27 cellular contexts compared by ENCODE assay signal in the genomic region with DNA sequence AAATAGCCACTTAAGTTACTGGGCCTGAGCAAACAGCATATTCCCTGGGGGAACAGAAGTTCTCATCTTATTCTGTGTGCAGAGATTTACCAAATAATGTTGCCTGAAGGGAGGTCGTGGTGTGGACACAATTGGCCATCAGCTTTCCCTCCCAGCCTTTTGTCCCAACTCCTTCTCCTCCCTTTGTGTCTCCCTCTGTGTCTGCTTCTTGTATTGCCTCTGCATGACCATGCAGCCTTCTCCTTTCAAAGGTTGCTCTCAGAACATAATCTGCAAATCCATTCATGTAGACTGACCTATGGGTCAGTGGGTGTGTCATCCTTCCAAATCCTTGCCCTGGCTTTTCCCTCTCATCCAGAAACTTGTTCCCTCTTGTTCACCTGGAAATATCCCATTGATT.
DNase-seq lines count a peak whose midpoint lies in the region; FAIRE-seq and TF ChIP-seq lines count a peak whose summit lies in the region.
"Had no signal": no experiment of that assay in that cellular context is flagged by ENCODE, and none has a peak within 500 bp of the region (broad histone marks: within the 10 kb centered on the region; RNA-seq: fewer than 3 reads in every experiment).

No MANE protein-coding gene starts in this region.

- H3K36me3 ChIP-seq in kidney (ENCODE audit: control insufficient read depth in 1 of 2, insufficient read depth in 2 of 2, low read length in 2 of 2), result no peaks in the 10 kb centered on the region
- H3K36me3 ChIP-seq: adrenal gland, lower lobe of right lung, SJCRH30 had no signal

- peaks cover 48 to 50% of the 10 kb centered on the region in 2 donors for H3K4me1 Mint-ChIP-seq in immature natural killer cell
- H3K4me1 Mint-ChIP-seq: activated CD4-positive, alpha-beta T cell treated with anti-CD3 and anti-CD28 coated beads for 36 hours; activated naive CD4-positive, alpha-beta T cell treated with anti-CD3 and anti-CD28 coated beads, Interleukin-2, amount 10 ng/mL, durations not matched to agents 7 days and 5 days; central memory CD8-positive, alpha-beta T cell; naive thymus-derived CD4-positive, alpha-beta T cell; stimulated activated effector memory CD8-positive, alpha-beta T cell treated with anti-CD3 and anti-CD28 coated beads, Interleukin-12 subunit alpha, Interleukin-12 subunit beta, amount 100 ng/mL, for 72 hours had no signal

- peaks cover 10 to 18% (median 11%) of the 10 kb centered on the region in 3 donors for H3K36me3 Mint-ChIP-seq in immature natural killer cell
- H3K36me3 Mint-ChIP-seq: activated naive CD4-positive, alpha-beta T cell treated with anti-CD3 and anti-CD28 coated beads, Interleukin-2, amount 10 ng/mL, durations not matched to agents 7 days and 5 days; naive thymus-derived CD4-positive, alpha-beta T cell; stimulated activated effector memory CD8-positive, alpha-beta T cell treated with anti-CD3 and anti-CD28 coated beads, Interleukin-12 subunit alpha, Interleukin-12 subunit beta, amount 100 ng/mL, for 72 hours had no signal

- intact Hi-C loops in kidney (cut with DNase I), result no loop called here

- CTCF ChIA-PET in RWPE1 (lab: Yijun Ruan, JAX), result no interaction called here

- no peak for FAIRE-seq in kidney (lab: Jason Lieb, UNC)
- FAIRE-seq: A204.1, HTR-8/SVneo, K562, RCC 7860 had no signal

- peak overlapping the region; percentile 9 to 57 (median 42) for H3K4me3 Mint-ChIP-seq in immature natural killer cell
- H3K4me3 Mint-ChIP-seq: activated CD4-positive, alpha-beta T cell treated with anti-CD3 and anti-CD28 coated beads for 36 hours; activated CD8-positive, alpha-beta T cell treated with anti-CD3 and anti-CD28 coated beads, Interleukin-2, amount 10 ng/mL, durations not matched to agents 7 days and 5 days; activated naive CD4-positive, alpha-beta T cell treated with anti-CD3 and anti-CD28 coated beads, Interleukin-2, amount 10 ng/mL, durations not matched to agents 7 days and 5 days; central memory CD8-positive, alpha-beta T cell; naive thymus-derived CD4-positive, alpha-beta T cell; stimulated activated effector memory CD8-positive, alpha-beta T cell treated with anti-CD3 and anti-CD28 coated beads, Interleukin-12 subunit alpha, Interleukin-12 subunit beta, amount 100 ng/mL, for 72 hours had no signal

- DNase-seq in NCI-H1436 (lab: John Stamatoyannopoulos, UW) (peak; percentile 15), NCI-H1436 treated with DMSO at 0.1 percent for 48 hours (lab: John Stamatoyannopoulos, UW) (no peak), ELF-1 (ENCODE audit: low read depth, low spot score) (peak; percentile 44), NCI-H748 (lab: John Stamatoyannopoulos, UW; ENCODE audit: unreplicated experiment) (peak; percentile 70), immature natural killer cell (no peak), AG08396 (ENCODE audit: low spot score) (no peak), kidney (no peak), RWPE1 (ENCODE audit: low spot score) (no peak)
- DNase-seq: activated CD4-positive, alpha-beta T cell treated with anti-CD3 and anti-CD28 coated beads for 36 hours; activated CD8-positive, alpha-beta T cell treated with anti-CD3 and anti-CD28 coated beads, Interleukin-2, amount 10 ng/mL, durations not matched to agents 7 days and 5 days; activated naive CD4-positive, alpha-beta T cell treated with anti-CD3 and anti-CD28 coated beads, Interleukin-2, amount 10 ng/mL, durations not matched to agents 7 days and 5 days; adrenal gland; Calu3; head of caudate nucleus; lower lobe of right lung; naive thymus-derived CD4-positive, alpha-beta T cell; NCI-H1105; NCI-H524 treated with DMSO at 0.1 percent for 48 hours; SJCRH30; stimulated activated CD4-positive, alpha-beta T cell treated with anti-CD3 and anti-CD28 coated beads, Interleukin-15, amount 100 ng/mL, for 24 hours; SW 1271 had no signal

- no peak overlapping the region for H3K4me3 ChIP-seq in kidney (ENCODE audit: low read length in 2 of 2)
- H3K4me3 ChIP-seq: adrenal gland, K562, lower lobe of right lung, SJCRH30 had no signal

- H3K4me1 ChIP-seq in kidney (ENCODE audit: control insufficient read depth in 1 of 2, insufficient read depth in 1 of 2, low read depth in 1 of 2, low read length in 2 of 2), result peaks cover 0 to 2% of the 10 kb centered on the region in 2 donors
- H3K4me1 ChIP-seq: adrenal gland, lower lobe of right lung, SJCRH30 had no signal

- no peak for TF ChIP-seq CTCF in kidney (IDR thresholded peaks at IDR 0.05; ENCODE audit: borderline replicate concordance, extremely low read depth, insufficient read depth)
- TF ChIP-seq CTCF in RWPE1 (conservative IDR thresholded peaks at IDR 0.05; ENCODE audit: low read depth), result no peak

- H3K27me3 Mint-ChIP-seq in immature natural killer cell (ENCODE audit: low read depth in 3 of 3), result peaks cover 8 to 14% (median 9%) of the 10 kb centered on the region in 3 donors

- no peak overlapping the region for H3K9ac ChIP-seq in kidney (ENCODE audit: low read length in 2 of 2)

- H3K9me3 ChIP-seq in kidney (ENCODE audit: control insufficient read depth in 1 of 2, low read length in 2 of 2), result no peaks in the 10 kb centered on the region
- H3K9me3 ChIP-seq: adrenal gland, lower lobe of right lung, SJCRH30 had no signal

- POLR2A ChIA-PET in RWPE1 (lab: Yijun Ruan, JAX; ENCODE audit: low non-redundant PET), result no interaction called here

- H3K27ac ChIP-seq in kidney (ENCODE audit: low read depth in 2 of 2, low read length in 2 of 2) (no peak overlapping the region), RWPE1 (no peak overlapping the region)
- H3K27ac ChIP-seq: adrenal gland, lower lobe of right lung, SJCRH30 had no signal

- H3K27ac Mint-ChIP-seq in immature natural killer cell, result peak overlapping the region; percentile 92 to 99 (median 97)
- H3K27ac Mint-ChIP-seq: activated CD4-positive, alpha-beta T cell treated with anti-CD3 and anti-CD28 coated beads for 36 hours; activated CD8-positive, alpha-beta T cell treated with anti-CD3 and anti-CD28 coated beads, Interleukin-2, amount 10 ng/mL, durations not matched to agents 7 days and 5 days; activated naive CD4-positive, alpha-beta T cell treated with anti-CD3 and anti-CD28 coated beads, Interleukin-2, amount 10 ng/mL, durations not matched to agents 7 days and 5 days; naive thymus-derived CD4-positive, alpha-beta T cell; stimulated activated effector memory CD8-positive, alpha-beta T cell treated with anti-CD3 and anti-CD28 coated beads, Interleukin-12 subunit alpha, Interleukin-12 subunit beta, amount 100 ng/mL, for 72 hours had no signal

- H3K9me3 Mint-ChIP-seq in immature natural killer cell, result peaks cover 1 to 18% (median 16%) of the 10 kb centered on the region in 6 donors
- H3K9me3 Mint-ChIP-seq: activated naive CD4-positive, alpha-beta T cell treated with anti-CD3 and anti-CD28 coated beads, Interleukin-2, amount 10 ng/mL, durations not matched to agents 7 days and 5 days; stimulated activated effector memory CD8-positive, alpha-beta T cell treated with anti-CD3 and anti-CD28 coated beads, Interleukin-12 subunit alpha, Interleukin-12 subunit beta, amount 100 ng/mL, for 72 hours had no signal

Comparison
In these comparisons a context has a peak if more than half of its experiments do, and no peak if none do; other contexts are left out.
1. DNase-seq: peak in NCI-H1436 (single experiment), ELF-1 (single experiment) and NCI-H748 (single experiment); none in NCI-H1436 treated with DMSO at 0.1 percent for 48 hours (single experiment), immature natural killer cell (0 of 3), AG08396 (single experiment), kidney (single experiment) and RWPE1 (single experiment).